38 cellular contexts compared by ENCODE assay signal in genomic region chr22:19914201-19914943, GRCh38.
"Had no signal": no experiment of that assay in that cellular context is flagged by ENCODE, and none has a peak within 500 bp of the region (broad histone marks: within the 10 kb centered on the region; RNA-seq: fewer than 3 reads in every experiment).

No MANE protein-coding gene starts in this region.

- H3K27ac Mint-ChIP-seq: activated B cell treated with CpG ODN at 0.5 μM for 24 hours; activated CD4-positive, alpha-beta memory T cell treated with anti-CD3 and anti-CD28 coated beads, Interleukin-2, amount 10 ng/mL, durations not matched to agents 7 days and 5 days; activated CD8-positive, alpha-beta memory T cell treated with anti-CD3 and anti-CD28 coated beads, Interleukin-2, amount 10 ng/mL, durations not matched to agents 7 days and 5 days; activated naive CD8-positive, alpha-beta T cell treated with anti-CD3 and anti-CD28 coated beads for 36 hours; activated T-cell treated with anti-CD3 and anti-CD28 coated beads, Interleukin-2, amount 50 U/mL, for 72 hours; activated T-helper 17 cell treated with anti-CD3 and anti-CD28 coated beads, Interleukin-2, amount 50 U/mL, for 72 hours; T-helper 1 cell treated with Interleukin-12 subunit alpha and Interleukin-12 subunit beta and Interleukin-4 antibody, amounts not matched to agents 30 μg/mL and 1 μg/mL, for 36 hours; T-helper 2 cell treated with Interferon-gamma antibody and Interleukin-4, amounts not matched to agents 5 μg/mL and 100 μg/mL, for 36 hours had no signal

- H3K36me3 ChIP-seq: cardiac muscle cell had no signal

- H3K9me3 Mint-ChIP-seq: activated CD4-positive, alpha-beta memory T cell treated with anti-CD3 and anti-CD28 coated beads, Interleukin-2, amount 10 ng/mL, durations not matched to agents 7 days and 5 days; activated naive CD8-positive, alpha-beta T cell treated with anti-CD3 and anti-CD28 coated beads for 36 hours; activated T-cell treated with anti-CD3 and anti-CD28 coated beads, Interleukin-2, amount 50 U/mL, for 72 hours; activated T-helper 17 cell treated with anti-CD3 and anti-CD28 coated beads, Interleukin-2, amount 50 U/mL, for 72 hours; T-helper 1 cell treated with Interleukin-12 subunit alpha and Interleukin-12 subunit beta and Interleukin-4 antibody, amounts not matched to agents 30 μg/mL and 1 μg/mL, for 36 hours had no signal

- DNase-seq: activated B cell treated with CpG ODN at 0.5 μM for 24 hours; activated CD4-positive, alpha-beta memory T cell treated with anti-CD3 and anti-CD28 coated beads, Interleukin-2, amount 10 ng/mL, durations not matched to agents 7 days and 5 days; activated CD4-positive, alpha-beta T cell treated with anti-CD3 and anti-CD28 coated beads for 4 hours; activated CD4-positive, alpha-beta T cell treated with anti-CD3 and anti-CD28 coated beads, Interleukin-2, amount 50 U/mL, for 1 hour; activated CD4-positive, CD25-positive, alpha-beta regulatory T cell treated with anti-CD3 and anti-CD28 coated beads, Interleukin-2, amount 50 U/mL, for 72 hours; activated CD8-positive, alpha-beta memory T cell treated with anti-CD3 and anti-CD28 coated beads for 24 hours; activated CD8-positive, alpha-beta memory T cell treated with anti-CD3 and anti-CD28 coated beads, Interleukin-2, amount 10 ng/mL, durations not matched to agents 7 days and 5 days; activated effector memory CD4-positive, alpha-beta T cell treated with anti-CD3 and anti-CD28 coated beads, Interleukin-2, amount 50 U/mL, for 16 hours; activated naive CD4-positive, alpha-beta T cell; activated naive CD4-positive, alpha-beta T cell treated with anti-CD3 and anti-CD28 coated beads, Interleukin-2, amount 50 U/mL, for 16 hours; activated naive CD8-positive, alpha-beta T cell treated with anti-CD3 and anti-CD28 coated beads for 36 hours; activated T-cell treated with anti-CD3 and anti-CD28 coated beads, Interleukin-2, amount 50 U/mL, for 1 hour; activated T-cell treated with anti-CD3 and anti-CD28 coated beads, Interleukin-2, amount 50 U/mL, for 72 hours; amniotic stem cell; aorta; Kasumi-1; MG63; NCI-H1048; NCI-H146; NCI-H187; NCI-H2029 treated with DMSO at 0.1 percent for 48 hours; NCI-H2107; NCI-H2171; NCI-H510A; NCI-H526; NCI-H748 treated with DMSO at 0.1 percent for 48 hours; NK-92 treated with Interleukin-12 subunit alpha and Interleukin-12 subunit beta, amount 100 ng/mL, for 24 hours; PC-3; Peyer's patch; RPMI8226; SHP77 treated with DMSO at 0.1 percent for 48 hours; SK-N-SH had no signal

- H3K27me3 Mint-ChIP-seq: activated B cell treated with CpG ODN at 0.5 μM for 24 hours; activated CD4-positive, alpha-beta memory T cell treated with anti-CD3 and anti-CD28 coated beads, Interleukin-2, amount 10 ng/mL, durations not matched to agents 7 days and 5 days; activated CD8-positive, alpha-beta memory T cell treated with anti-CD3 and anti-CD28 coated beads, Interleukin-2, amount 10 ng/mL, durations not matched to agents 7 days and 5 days; activated naive CD8-positive, alpha-beta T cell treated with anti-CD3 and anti-CD28 coated beads for 36 hours; activated T-helper 17 cell treated with anti-CD3 and anti-CD28 coated beads, Interleukin-2, amount 50 U/mL, for 72 hours had no signal

- H3K4me3 Mint-ChIP-seq: activated B cell treated with CpG ODN at 0.5 μM for 24 hours; activated CD4-positive, alpha-beta memory T cell treated with anti-CD3 and anti-CD28 coated beads, Interleukin-2, amount 10 ng/mL, durations not matched to agents 7 days and 5 days; activated CD8-positive, alpha-beta memory T cell treated with anti-CD3 and anti-CD28 coated beads, Interleukin-2, amount 10 ng/mL, durations not matched to agents 7 days and 5 days; activated naive CD8-positive, alpha-beta T cell treated with anti-CD3 and anti-CD28 coated beads for 36 hours; activated T-cell treated with anti-CD3 and anti-CD28 coated beads, Interleukin-2, amount 50 U/mL, for 72 hours; activated T-helper 17 cell treated with anti-CD3 and anti-CD28 coated beads, Interleukin-2, amount 50 U/mL, for 72 hours; T-helper 1 cell treated with Interleukin-12 subunit alpha and Interleukin-12 subunit beta and Interleukin-4 antibody, amounts not matched to agents 30 μg/mL and 1 μg/mL, for 36 hours; T-helper 2 cell treated with Interferon-gamma antibody and Interleukin-4, amounts not matched to agents 5 μg/mL and 100 μg/mL, for 36 hours had no signal

- ATAC-seq: activated CD8-positive, alpha-beta memory T cell treated with anti-CD3 and anti-CD28 coated beads, Interleukin-2, amount 10 ng/mL, durations not matched to agents 7 days and 5 days; activated T-cell treated with anti-CD3 and anti-CD28 coated beads, Interleukin-2, amount 50 U/mL, for 72 hours; activated T-helper 17 cell treated with anti-CD3 and anti-CD28 coated beads, Interleukin-2, amount 50 U/mL, for 72 hours; PC-3 had no signal

- H3K27ac ChIP-seq: cardiac muscle cell, Peyer's patch, SJSA1, VCaP had no signal

- H3K9me3 ChIP-seq: MG63, Peyer's patch, SJSA1, SK-N-SH had no signal
